ENCODE assay signal across 17 cellular contexts in genomic region chr12:131571827-131572226, GRCh38.
DNase-seq lines count a peak whose midpoint lies in the region; ATAC-seq, FAIRE-seq and TF ChIP-seq lines count a peak whose summit lies in the region.
"Had no signal": no experiment of that assay in that cellular context is flagged by ENCODE, and none has a peak within 500 bp of the region (broad histone marks: within the 10 kb centered on the region; RNA-seq: fewer than 3 reads in every experiment).

No MANE protein-coding gene starts in this region.

- H3K14ac ChIP-seq in H1 (ENCODE audit: insufficient read length) = no peak overlapping the region

- peaks cover 4% of the 10 kb centered on the region for H3K27me3 Mint-ChIP-seq in activated T-helper 2 cell treated with anti-CD3 and anti-CD28 coated beads, Interferon-gamma antibody, Interleukin-2, Interleukin-4, amounts not matched to agents 10 μg/mL and 5 μg/mL and 100 μg/mL, durations not matched to agents 14 hours and 24 hours and 36 hours (ENCODE audit: low read depth)

- H3K4ac ChIP-seq in H1 (replicated peaks; ENCODE audit: insufficient read length, low read depth, low read length) = peak overlapping the region; percentile 53

- CTCF ChIA-PET in Panc1 (lab: Charles Lee) = no interaction called here
- CTCF ChIA-PET in H1 (lab: Charles Lee; ENCODE audit: partially characterized antibody) = interaction anchor here (0.6 to 2.4 kb wide), 3 partner anchors 45 to 230 kb away, joined by 3 to 6 read pairs (median 3); no protein-coding TSS in a partner anchor

- H4K8ac ChIP-seq in H1 (ENCODE audit: extremely low read depth, insufficient read depth, low read length) = no peak overlapping the region

- H3K4me3 Mint-ChIP-seq in activated T-helper 2 cell treated with anti-CD3 and anti-CD28 coated beads, Interferon-gamma antibody, Interleukin-2, Interleukin-4, amounts not matched to agents 10 μg/mL and 5 μg/mL and 100 μg/mL, durations not matched to agents 14 hours and 24 hours and 36 hours (ENCODE audit: low read depth) = no peak overlapping the region
- H3K4me3 Mint-ChIP-seq: CD4-positive, alpha-beta memory T cell; HFFc6 had no signal

- H3K27ac Mint-ChIP-seq in activated T-helper 2 cell treated with anti-CD3 and anti-CD28 coated beads, Interferon-gamma antibody, Interleukin-2, Interleukin-4, amounts not matched to agents 10 μg/mL and 5 μg/mL and 100 μg/mL, durations not matched to agents 14 hours and 24 hours and 36 hours = no peak overlapping the region
- H3K27ac Mint-ChIP-seq: HFFc6 had no signal

- in situ Hi-C loops in Panc1 (cut with HindIII; ENCODE audit: low pct_unique_long_range_greater_than_20kb, low sequenced_read_pairs) = no loop called here

- H4K91ac ChIP-seq in H1 (replicated peaks; ENCODE audit: insufficient read length, low read length) = no peak overlapping the region

- H3K79me1 ChIP-seq in H1 (ENCODE audit: low read depth, low read length) = no peaks in the 10 kb centered on the region

- FAIRE-seq in H1 (lab: Jason Lieb, UNC) = no peak
- FAIRE-seq: GM12878 had no signal

- H3K4me3 ChIP-seq in Panc1 (ENCODE audit: low read depth in 2 of 2, low read length in 2 of 2) = no peak overlapping the region
- H3K4me3 ChIP-seq in H1 (ENCODE audit: extremely low read depth in 1 of 4, insufficient read depth in 2 of 4, low read depth in 3 of 4, low read length in 4 of 4) = no peak overlapping the region
- no peak overlapping the region for H3K4me3 ChIP-seq in osteoblast (ENCODE audit: insufficient read depth, low read length)
- H3K4me3 ChIP-seq: GM12878 had no signal

- no peak overlapping the region for H2BK5ac ChIP-seq in H1 (ENCODE audit: low read depth, low read length)

- H3K4me2 ChIP-seq in H1 (ENCODE audit: insufficient read depth in 1 of 2, low read depth in 2 of 2, low read length in 2 of 2) (no peak overlapping the region), osteoblast (ENCODE audit: insufficient read depth, low read length) (no peak overlapping the region)

- H4K20me1 ChIP-seq in H1 (replicated peaks in 1 of 2; ENCODE audit: control insufficient read depth in 1 of 2, insufficient read depth in 2 of 2, low read length in 2 of 2) (peaks cover 0 to 6% of the 10 kb centered on the region in 2 experiments), osteoblast (ENCODE audit: insufficient read depth, low read length) (no peaks in the 10 kb centered on the region)

- H2AFZ ChIP-seq in H1 (ENCODE audit: low read length) (no peak overlapping the region), osteoblast (ENCODE audit: low read length) (no peak overlapping the region)

- TF ChIP-seq CTCF in Panc1 (IDR thresholded peaks at IDR 0.05) (no peak), H1 (IDR thresholded peaks at IDR 0.05; ENCODE audit: control extremely low read depth in 1 of 3, insufficient read depth in 1 of 3, low read depth in 1 of 3, low read length in 3 of 3) (no peak), osteoblast (IDR thresholded peaks at IDR 0.05; ENCODE audit: extremely low read depth, low read depth, low read length) (no peak), GM10266 (IDR thresholded peaks at IDR 0.05; ENCODE audit: control insufficient read depth, insufficient read depth, low read depth, missing control alignments) (no peak)

- DNase-seq in Panc1 (ENCODE audit: low read depth, low spot score) (no peak), H1 (ENCODE audit: low read depth in 1 of 2, low spot score in 2 of 2) (no peak), osteoblast (ENCODE audit: insufficient read length, low spot score, missing footprints) (peak; percentile 41), GM10266 (ENCODE audit: extremely low spot score) (no peak)
- no peak for DNase-seq in activated CD4-positive, CD25-positive, alpha-beta regulatory T cell (lab: John Stamatoyannopoulos, UW)
- no peak for DNase-seq in activated T-helper 2 cell treated with anti-CD3 and anti-CD28 coated beads, Interferon-gamma antibody, Interleukin-2, Interleukin-4, amounts not matched to agents 10 μg/mL and 5 μg/mL and 100 μg/mL, durations not matched to agents 14 hours and 24 hours and 36 hours (ENCODE audit: low spot score)
- DNase-seq: C1 segment of cervical spinal cord; Calu3; CD4-positive, alpha-beta memory T cell; COR-L47; DMS53; DMS79 treated with DMSO at 0.1 percent for 48 hours; GOT3; H7; HFFc6 had no signal

- no peak for TF ChIP-seq POLR2A in H1 (IDR thresholded peaks at IDR 0.05; ENCODE audit: control extremely low read depth in 1 of 2, low read depth in 2 of 2, low read length in 2 of 2)

- no peak overlapping the region for H3K56ac ChIP-seq in H1 (replicated peaks; ENCODE audit: insufficient read length, low read depth, low read length)

- H3K79me2 ChIP-seq in H1 (ENCODE audit: control insufficient read depth in 1 of 2, insufficient read depth in 2 of 2, low read length in 2 of 2) (no peaks in the 10 kb centered on the region), osteoblast (ENCODE audit: insufficient read depth, low read length) (no peaks in the 10 kb centered on the region)

- H2BK120ac ChIP-seq in H1 (replicated peaks; ENCODE audit: low read depth, low read length) = no peak overlapping the region

- peaks cover 7% of the 10 kb centered on the region; the same call in 1 of the 2 replicates for H3K23me2 ChIP-seq in H1 (ENCODE audit: low read depth, low read length)

- H3K36me3 ChIP-seq in Panc1 (ENCODE audit: control insufficient read depth, insufficient read depth, low read length) (no peaks in the 10 kb centered on the region), H1 (ENCODE audit: control insufficient read depth in 2 of 4, insufficient read depth in 4 of 4, low read length in 3 of 4) (no peaks in the 10 kb centered on the region; a peak in 1 of 8 replicates), osteoblast (ENCODE audit: insufficient read depth, low read length) (no peaks in the 10 kb centered on the region)

- 76% methylated on average over 6 of the region's 6 CpGs; no CpG with 5 or more reads in 1 of the 2 experiments for WGBS in H1 (ENCODE audit: extremely low coverage in 1 of 2, insufficient coverage in 1 of 2, insufficient read length in 1 of 2, insufficient replicate concordance in 2 of 2, low coverage in 1 of 2, low lambda C conversion rate in 2 of 2, missing lambda C conversion rate in 1 of 2), 2 experiments

- no peak overlapping the region for H4K5ac ChIP-seq in H1 (ENCODE audit: insufficient read length, low read depth, low read length)

- intact Hi-C loops in Panc1 (cut with micrococcal nuclease; ENCODE audit: unreplicated experiment) = no loop called here
- intact Hi-C loops in activated T-helper 2 cell treated with anti-CD3 and anti-CD28 coated beads, Interferon-gamma antibody, Interleukin-2, Interleukin-4, amounts not matched to agents 10 μg/mL and 5 μg/mL and 100 μg/mL, durations not matched to agents 14 hours and 24 hours and 36 hours (cut with micrococcal nuclease) = no loop called here

- H3K23ac ChIP-seq in H1 (ENCODE audit: insufficient read length) = no peak overlapping the region

- POLR2A ChIA-PET in Panc1 (lab: Charles Lee) (no interaction called here), H1 (lab: Charles Lee; ENCODE audit: partially characterized antibody) (no interaction called here)

- peaks cover 19% of the 10 kb centered on the region for H3K27me3 ChIP-seq in Panc1 (ENCODE audit: control insufficient read depth, insufficient read depth, low read length)
- no peaks in the 10 kb centered on the region for H3K27me3 ChIP-seq in H1 (replicated peaks in 1 of 4; ENCODE audit: control insufficient read depth in 3 of 4, extremely low read depth in 1 of 4, insufficient read depth in 3 of 4, low read length in 3 of 4)
- H3K27me3 ChIP-seq in osteoblast (ENCODE audit: insufficient read depth, low read length) = no peaks in the 10 kb centered on the region

- H3K9me3 Mint-ChIP-seq in activated T-helper 2 cell treated with anti-CD3 and anti-CD28 coated beads, Interferon-gamma antibody, Interleukin-2, Interleukin-4, amounts not matched to agents 10 μg/mL and 5 μg/mL and 100 μg/mL, durations not matched to agents 14 hours and 24 hours and 36 hours = no peaks in the 10 kb centered on the region
- H3K9me3 Mint-ChIP-seq: CD4-positive, alpha-beta memory T cell had no signal

- H2BK20ac ChIP-seq in H1 (ENCODE audit: low read length) = no peak overlapping the region

- H3K36me3 Mint-ChIP-seq in activated T-helper 2 cell treated with anti-CD3 and anti-CD28 coated beads, Interferon-gamma antibody, Interleukin-2, Interleukin-4, amounts not matched to agents 10 μg/mL and 5 μg/mL and 100 μg/mL, durations not matched to agents 14 hours and 24 hours and 36 hours (ENCODE audit: low read depth) = no peaks in the 10 kb centered on the region
- H3K36me3 Mint-ChIP-seq: CD4-positive, alpha-beta memory T cell had no signal

- H3K27ac ChIP-seq in Panc1 (ENCODE audit: low read length) (no peak overlapping the region), H1 (ENCODE audit: low read depth, low read length) (no peak overlapping the region), osteoblast (ENCODE audit: low read depth, low read length) (no peak overlapping the region)

- H3K18ac ChIP-seq in H1 (ENCODE audit: extremely low read depth, low read length) = no peak overlapping the region

- H2AK5ac ChIP-seq in H1 (ENCODE audit: low read depth, low read length) = no peak overlapping the region

- no peaks in the 10 kb centered on the region for H3K4me1 Mint-ChIP-seq in activated T-helper 2 cell treated with anti-CD3 and anti-CD28 coated beads, Interferon-gamma antibody, Interleukin-2, Interleukin-4, amounts not matched to agents 10 μg/mL and 5 μg/mL and 100 μg/mL, durations not matched to agents 14 hours and 24 hours and 36 hours (ENCODE audit: low read depth)
- H3K4me1 Mint-ChIP-seq: CD4-positive, alpha-beta memory T cell had no signal

- no peak for TF ChIP-seq RAD21 in H1 (IDR thresholded peaks at IDR 0.05 in 1 of 2, conservative IDR thresholded peaks at IDR 0.05 in 1 of 2; ENCODE audit: low read depth in 2 of 2, low read length in 2 of 2)

- H3K4me1 ChIP-seq in Panc1 (ENCODE audit: control insufficient read depth, insufficient read depth, low read length) (no peaks in the 10 kb centered on the region), H1 (replicated peaks in 1 of 4; ENCODE audit: control insufficient read depth in 3 of 4, insufficient read depth in 4 of 4, low read length in 3 of 4) (peaks cover 0 to 3% (median 1%) of the 10 kb centered on the region in 4 experiments; a peak in 3 of 7 replicates), osteoblast (ENCODE audit: insufficient read depth, low read length) (no peaks in the 10 kb centered on the region)

- H3K9me3 ChIP-seq in Panc1 (ENCODE audit: control insufficient read depth, insufficient read depth, low read depth, low read length) (no peaks in the 10 kb centered on the region), H1 (ENCODE audit: insufficient read depth in 2 of 2, low read depth in 1 of 2, low read length in 1 of 2) (peaks cover 4 to 6% of the 10 kb centered on the region in 2 experiments; a peak in 3 of 4 replicates), osteoblast (ENCODE audit: low read depth, low read length) (no peaks in the 10 kb centered on the region)

- ATAC-seq in Panc1 = peak; percentile 48; the same call in 1 of the 2 replicates
- ATAC-seq: GM12878, HCT116 had no signal

- BruUV-seq in Panc1 (replicated peaks; lab: Mats Ljungman, UMichigan) = no TSS peak

- no peak for TF ChIP-seq EP300 in H1 (IDR thresholded peaks at IDR 0.05; ENCODE audit: borderline replicate concordance in 1 of 2, low read depth in 2 of 2, low read length in 2 of 2)

- H3K9ac ChIP-seq in H1 (replicated peaks in 1 of 4; ENCODE audit: extremely low read depth in 1 of 4, low read depth in 3 of 4, low read length in 3 of 4) = no peak overlapping the region

- H2BK12ac ChIP-seq in H1 (ENCODE audit: low read depth, low read length) = no peak overlapping the region

- H2BK15ac ChIP-seq in H1 (ENCODE audit: low read length) = no peak overlapping the region
